ENCODE assay signal across 20 cellular contexts in genomic region chr19:37009871-37010270, GRCh38.
DNase-seq lines count a peak whose midpoint lies in the region; ATAC-seq, FAIRE-seq and TF ChIP-seq lines count a peak whose summit lies in the region.
"Had no signal": no experiment of that assay in that cellular context is flagged by ENCODE, and none has a peak within 500 bp of the region (broad histone marks: within the 10 kb centered on the region; RNA-seq: fewer than 3 reads in every experiment).

No MANE protein-coding gene starts in this region.

- H3K9ac ChIP-seq in K562 (ENCODE audit: insufficient read depth in 1 of 2, low read depth in 2 of 2, low read length in 2 of 2): no peak overlapping the region
- H3K9ac ChIP-seq: BLaER1 treated with 17β-estradiol and CSF1 and Interleukin-3, amounts not matched to agents 10 nM and 100 nM had no signal

- 3% methylated on average over 20 of the region's 28 CpGs for WGBS in K562 (ENCODE audit: insufficient coverage, low coverage, missing lambda C conversion rate)
- 64 to 73% methylated on average over 11 to 28 of the region's 28 CpGs for WGBS in testis, 2 donors

- H4K20me1 ChIP-seq in K562 (replicated peaks; ENCODE audit: control insufficient read depth, insufficient read depth, low read length): no peaks in the 10 kb centered on the region
- H4K20me1 ChIP-seq: BLaER1 treated with 17β-estradiol and CSF1 and Interleukin-3, amounts not matched to agents 10 nM and 100 nM had no signal

- H3K4me3 ChIP-seq in K562 (no peak overlapping the region), testis (peak overlapping the region; percentile 21 to 51)
- H3K4me3 ChIP-seq: A549 had no signal

- no peak overlapping the region for H2AFZ ChIP-seq in K562 (ENCODE audit: low read depth, low read length)

- no peaks in the 10 kb centered on the region for H3K79me2 ChIP-seq in K562 (ENCODE audit: control insufficient read depth, insufficient read depth, low read length)

- CTCF ChIA-PET in K562 (lab: Yijun Ruan, JAX; ENCODE audit: low intra/inter-chr PET ratio): no interaction called here

- no peaks in the 10 kb centered on the region for H3K9me1 ChIP-seq in K562 (ENCODE audit: control insufficient read depth, insufficient read depth, low read length)

- no peaks in the 10 kb centered on the region for H3K27me3 ChIP-seq in K562 (ENCODE audit: control insufficient read depth in 2 of 2, insufficient read depth in 2 of 2, low read length in 2 of 2)
- no peaks in the 10 kb centered on the region for H3K27me3 ChIP-seq in testis
- H3K27me3 ChIP-seq: BLaER1 treated with 17β-estradiol and CSF1 and Interleukin-3, amounts not matched to agents 10 nM and 100 nM had no signal

- no peak for TF ChIP-seq RAD21 in K562 (CRISPR knock-in tag; conservative IDR thresholded peaks at IDR 0.05 in 1 of 2, IDR thresholded peaks at IDR 0.05 in 1 of 2)

- H3K27ac ChIP-seq in K562 (ENCODE audit: extremely low read depth, low read depth, low read length): no peak overlapping the region
- no peak overlapping the region for H3K27ac ChIP-seq in testis
- H3K27ac ChIP-seq: 22Rv1; A549; BLaER1 treated with 17β-estradiol and CSF1 and Interleukin-3, amounts not matched to agents 10 nM and 100 nM; C4-2B had no signal

- no peaks in the 10 kb centered on the region for H3K36me3 ChIP-seq in K562 (ENCODE audit: control insufficient read depth, insufficient read depth, low read length)
- no peaks in the 10 kb centered on the region for H3K36me3 ChIP-seq in testis (ENCODE audit: low read depth, missing control alignments)
- H3K36me3 ChIP-seq: BLaER1 treated with 17β-estradiol and CSF1 and Interleukin-3, amounts not matched to agents 10 nM and 100 nM had no signal

- intact Hi-C loops in K562 (cut with micrococcal nuclease): no loop called here
- intact Hi-C loops in testis (cut with DNase I; ENCODE audit: low total_unique reads): no loop called here

- in situ Hi-C loops in K562 (cut with MboI): no loop called here

- BruUV-seq in K562 (replicated peaks; lab: Mats Ljungman, UMichigan): no TSS peak

- H3K9me3 ChIP-seq in K562 (replicated peaks; ENCODE audit: control insufficient read depth, insufficient read depth, low read depth, low read length) (no peaks in the 10 kb centered on the region; the same call in 1 of the 2 replicates), testis (no peaks in the 10 kb centered on the region)

- H3K4me1 ChIP-seq in K562 (replicated peaks in 1 of 2; ENCODE audit: control insufficient read depth in 2 of 2, insufficient read depth in 2 of 2, low read length in 2 of 2) (peaks cover 0 to 9% of the 10 kb centered on the region in 2 experiments; a peak in 1 of 5 replicates), testis (no peaks in the 10 kb centered on the region)
- H3K4me1 ChIP-seq: A549; BLaER1 treated with 17β-estradiol and CSF1 and Interleukin-3, amounts not matched to agents 10 nM and 100 nM; Caco-2 had no signal

- no peak for TF ChIP-seq EP300 in K562 (IDR thresholded peaks at IDR 0.05; ENCODE audit: low read length)

- ATAC-seq in K562: no peak
- ATAC-seq: A549; CD8-positive, alpha-beta T cell had no signal

- no peak overlapping the region for H3K4me2 ChIP-seq in K562 (ENCODE audit: insufficient read depth, low read length)
- H3K4me2 ChIP-seq: A549; BLaER1 treated with 17β-estradiol and CSF1 and Interleukin-3, amounts not matched to agents 10 nM and 100 nM had no signal

- POLR2A ChIA-PET in K562 (lab: Yijun Ruan, JAX): no interaction called here

- FAIRE-seq in K562 (lab: Jason Lieb, UNC) (no peak), urothelium cell line (lab: Jason Lieb, UNC) (no peak)
- FAIRE-seq: A549, D721Med, G401.6, GM12891, GM19239 had no signal

- TF ChIP-seq CTCF in K562 (IDR thresholded peaks at IDR 0.05 in 2 of 3, conservative IDR thresholded peaks at IDR 0.05 in 1 of 3; ENCODE audit: insufficient read depth in 2 of 3, low read depth in 1 of 3, low read length in 3 of 3) (no peak), testis (IDR thresholded peaks at IDR 0.05) (no peak)

- peak; percentile 11 for DNase-seq in NCI-H82 (lab: John Stamatoyannopoulos, UW)
- DNase-seq in NCI-H82 treated with DMSO at 0.1 percent for 48 hours (lab: John Stamatoyannopoulos, UW; ENCODE audit: unreplicated experiment): no peak
- no peak for DNase-seq in K562 (ENCODE audit: extremely low read depth in 1 of 4, low spot score in 3 of 4)
- peak; percentile 63 for DNase-seq in testis
- no peak for DNase-seq in urothelium cell line (ENCODE audit: low spot score)
- DNase-seq: AML-193; Caco-2; Calu3; CD4-positive, alpha-beta T cell; CD8-positive, alpha-beta T cell; DMS79 treated with DMSO at 0.1 percent for 48 hours; GF-D8 had no signal

- TF ChIP-seq POLR2A in K562 (conservative IDR thresholded peaks at IDR 0.05) (no peak), testis (IDR thresholded peaks at IDR 0.05) (no peak)

TF ChIP-seq in K562, 482 proteins besides CTCF, POLR2A, EP300 and RAD21:
- TF ChIP-seq ZNF143 (CRISPR knock-in tag; IDR thresholded peaks at IDR 0.05) (no peak), NRF1 (conservative IDR thresholded peaks at IDR 0.05 in 1 of 2, IDR thresholded peaks at IDR 0.05 in 1 of 2) (peak; percentile 14 to 38; a peak in 2 of 4 replicates)

Comparison
In these comparisons a context has a peak if more than half of its experiments do, and no peak if none do; other contexts are left out.
1. DNase-seq: peak in NCI-H82 (single experiment) and testis (single experiment); none in NCI-H82 treated with DMSO at 0.1 percent for 48 hours (single experiment), K562 (0 of 4) and urothelium cell line (single experiment).